8 cellular contexts compared by ENCODE assay signal in genomic region chr16:21952793-21953540, GRCh38. TPM values are rescaled to one million over a fixed set of nuclear protein-coding genes. Genes with fewer than 3 reads are reported as not detected.
DNase-seq lines count a peak whose midpoint lies in the region; ATAC-seq and TF ChIP-seq lines count a peak whose summit lies in the region.

TSS of gene UQCRC2 (plus strand) at chr16:21953361. CDS start at chr16:21953424, 63 bp downstream.

- peaks cover 8% of the 10 kb centered on the region for H3K4me1 Mint-ChIP-seq in glutamatergic neuron (ENCODE audit: low read depth, unreplicated experiment)

- H3K27me3 Mint-ChIP-seq in glutamatergic neuron (ENCODE audit: unreplicated experiment) = peaks cover 8% of the 10 kb centered on the region

- H3K4me3 ChIP-seq in osteoblast (ENCODE audit: insufficient read depth, low read length) (peak within 1 kb of the TSS; percentile 89), testis (peak within 1 kb of the TSS; percentile 82 to 93)

- WGBS in testis, 2 donors = 0% methylated on average over 38 to 41 of the region's 41 CpGs

- peak; percentile 87 for DNase-seq in NCI-H1105 (lab: John Stamatoyannopoulos, UW)
- DNase-seq in SKM-1 (lab: John Stamatoyannopoulos, UW; ENCODE audit: unreplicated experiment) = peak; percentile 99
- peak; percentile 83 to 90 for DNase-seq in activated naive CD4-positive, alpha-beta T cell treated with anti-CD3 and anti-CD28 coated beads, Interleukin-2, amount 50 U/mL, for 72 hours (ENCODE audit: low spot score in 2 of 2)
- peak; percentile 86 for DNase-seq in glutamatergic neuron
- peak; percentile 91 for DNase-seq in osteoblast (ENCODE audit: insufficient read length, low spot score, missing footprints)
- peak; percentile 96 for DNase-seq in testis

- intact Hi-C loops in testis (cut with DNase I; ENCODE audit: low total_unique reads) = loop anchor here (10.0 kb wide), 1 partner anchor 232 kb away; no protein-coding TSS in a partner anchor

- peak within 1 kb of the TSS; percentile 100 for H2AFZ ChIP-seq in osteoblast (ENCODE audit: low read length)

- peaks cover 18 to 20% of the 10 kb centered on the region in 2 donors for H3K36me3 Mint-ChIP-seq in activated naive CD4-positive, alpha-beta T cell treated with anti-CD3 and anti-CD28 coated beads, Interleukin-2, amount 50 U/mL, for 72 hours
- no peaks in the 10 kb centered on the region for H3K36me3 Mint-ChIP-seq in glutamatergic neuron (ENCODE audit: unreplicated experiment)

- H3K9me3 Mint-ChIP-seq in activated naive CD4-positive, alpha-beta T cell treated with anti-CD3 and anti-CD28 coated beads, Interleukin-2, amount 50 U/mL, for 72 hours = no peaks in the 10 kb centered on the region
- H3K9me3 Mint-ChIP-seq in glutamatergic neuron (ENCODE audit: unreplicated experiment) = peaks cover 8% of the 10 kb centered on the region

- peak within 1 kb of the TSS; percentile 93 for H3K4me2 ChIP-seq in osteoblast (ENCODE audit: insufficient read depth, low read length)

- no peaks in the 10 kb centered on the region for H3K9me3 ChIP-seq in osteoblast (ENCODE audit: low read depth, low read length)
- H3K9me3 ChIP-seq in testis = no peaks in the 10 kb centered on the region

- H3K27me3 ChIP-seq in osteoblast (ENCODE audit: insufficient read depth, low read length) (no peaks in the 10 kb centered on the region), testis (no peaks in the 10 kb centered on the region)

- H3K79me2 ChIP-seq in osteoblast (ENCODE audit: insufficient read depth, low read length) = peaks cover 69% of the 10 kb centered on the region

- TF ChIP-seq POLR2A in GM10847 (IDR thresholded peaks at IDR 0.05; ENCODE audit: extremely low read depth, insufficient read length) = peak; percentile 60
- no peak for TF ChIP-seq POLR2A in testis (IDR thresholded peaks at IDR 0.05)

- TF ChIP-seq CTCF in glutamatergic neuron (IDR thresholded peaks at IDR 0.05; ENCODE audit: partially characterized antibody, unreplicated experiment) (no peak), osteoblast (IDR thresholded peaks at IDR 0.05; ENCODE audit: extremely low read depth, low read depth, low read length) (no peak), testis (IDR thresholded peaks at IDR 0.05) (peak in 1 of 3 experiments; percentile 17)

- H3K27ac ChIP-seq in osteoblast (ENCODE audit: low read depth, low read length) (peak within 1 kb of the TSS; percentile 99), testis (peak within 1 kb of the TSS; percentile 88 to 89)

- peaks cover 11% of the 10 kb centered on the region for H3K36me3 ChIP-seq in osteoblast (ENCODE audit: insufficient read depth, low read length)
- no peaks in the 10 kb centered on the region for H3K36me3 ChIP-seq in testis (ENCODE audit: low read depth, missing control alignments)

- H3K27ac Mint-ChIP-seq in activated naive CD4-positive, alpha-beta T cell treated with anti-CD3 and anti-CD28 coated beads, Interleukin-2, amount 50 U/mL, for 72 hours = peak within 1 kb of the TSS; percentile 98 to 99
- peak within 1 kb of the TSS; percentile 100 for H3K27ac Mint-ChIP-seq in glutamatergic neuron (ENCODE audit: unreplicated experiment)

- peak; percentile 93 for ATAC-seq in HG02642 (IDR thresholded peaks at IDR 0.05; ENCODE audit: poor library complexity, unreplicated experiment)
- peak; percentile 92 to 95 for ATAC-seq in activated naive CD4-positive, alpha-beta T cell treated with anti-CD3 and anti-CD28 coated beads, Interleukin-2, amount 50 U/mL, for 72 hours

- H3K4me1 ChIP-seq in osteoblast (ENCODE audit: insufficient read depth, low read length) (peaks cover 16% of the 10 kb centered on the region), testis (peaks cover 18% of the 10 kb centered on the region)

- peaks cover 18% of the 10 kb centered on the region for H4K20me1 ChIP-seq in osteoblast (ENCODE audit: insufficient read depth, low read length)

- peak within 1 kb of the TSS; percentile 100 for H3K4me3 Mint-ChIP-seq in glutamatergic neuron (ENCODE audit: unreplicated experiment)

RNA-seq across cellular contexts. Expression of gene UQCRC2, which starts in this region (rescaled TPM):
- total RNA-seq in activated naive CD4-positive, alpha-beta T cell treated with anti-CD3 and anti-CD28 coated beads, Interleukin-2, amount 50 U/mL, for 72 hours = 100 to 1,000 TPM; 327 to 329 TPM
- total RNA-seq in glutamatergic neuron (ENCODE audit: unreplicated experiment) = 193 TPM
- total RNA-seq in osteoblast = 157 and 166 TPM in 2 replicates
- total RNA-seq in testis = 100 to 1,000 TPM; 103 to 136 TPM
- polyA plus RNA-seq in testis (ENCODE audit: insufficient read depth, low read depth, low replicate concordance) = 114 TPM

Comparison
In these comparisons a context has a peak if more than half of its experiments do, and no peak if none do; other contexts are left out.
1. Peak in every context shown above with its lines: DNase-seq, ATAC-seq, H3K4me3 ChIP-seq and H3K27ac ChIP-seq.